ENCODE assay signal across 19 cellular contexts in the genomic region with DNA sequence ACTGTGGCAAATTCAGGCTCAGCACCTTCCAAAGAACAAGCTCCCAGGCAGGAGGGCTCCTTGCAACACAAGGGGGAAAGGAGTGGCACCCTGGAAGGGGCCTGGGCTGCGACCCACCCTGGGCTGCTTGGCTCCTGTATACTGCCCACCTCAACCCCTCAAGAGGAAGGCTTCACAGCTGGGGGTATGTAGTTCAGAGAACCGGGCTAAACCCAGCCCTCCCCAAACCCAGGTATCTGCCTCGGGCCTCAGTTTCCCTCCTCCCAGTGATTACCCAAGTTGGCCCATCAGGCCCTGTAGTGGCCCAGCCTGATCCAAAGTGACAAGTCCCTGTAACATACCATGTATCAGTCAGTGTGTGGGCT. TPM values are rescaled to one million over a fixed set of nuclear protein-coding genes. Genes with fewer than 3 reads are reported as not detected.
DNase-seq lines count a peak whose midpoint lies in the region; ATAC-seq and TF ChIP-seq lines count a peak whose summit lies in the region.
"Had no signal": no experiment of that assay in that cellular context is flagged by ENCODE, and none has a peak within 500 bp of the region (broad histone marks: within the 10 kb centered on the region; RNA-seq: fewer than 3 reads in every experiment).

No MANE protein-coding gene starts in this region.

- DNase-seq in H7, result peak; percentile 37
- no peak for DNase-seq in left lung
- no peak for DNase-seq in DMS79 treated with DMSO at 0.1 percent for 48 hours (lab: John Stamatoyannopoulos, UW)
- DNase-seq in NCI-H446 treated with DMSO at 0.1 percent for 48 hours (lab: John Stamatoyannopoulos, UW), result no peak
- DNase-seq in NCI-H187 treated with DMSO at 0.1 percent for 48 hours (lab: John Stamatoyannopoulos, UW), result no peak
- DNase-seq: activated CD4-positive, alpha-beta T cell treated with anti-CD3 and anti-CD28 coated beads for 1 hour; activated CD8-positive, alpha-beta memory T cell treated with anti-CD3 and anti-CD28 coated beads, Interleukin-2, amount 10 ng/mL, durations not matched to agents 7 days and 5 days; aorta; GDM1; kidney; NCI-H1930 had no signal

- peaks cover 40% of the 10 kb centered on the region for H3K4me1 Mint-ChIP-seq in brain
- H3K4me1 Mint-ChIP-seq in stimulated activated memory B cell treated with anti-CD40 and anti-IgM and Interleukin-4, amounts not matched to agents 10 μg/mL and 1 μg/mL and 100 μg/mL, for 72 hours, result peaks cover 11% of the 10 kb centered on the region
- H3K4me1 Mint-ChIP-seq: activated CD8-positive, alpha-beta memory T cell treated with anti-CD3 and anti-CD28 coated beads, Interleukin-2, amount 10 ng/mL, durations not matched to agents 7 days and 5 days had no signal

- H3K36me3 Mint-ChIP-seq in brain, result no peaks in the 10 kb centered on the region
- H3K36me3 Mint-ChIP-seq in stimulated activated memory B cell treated with anti-CD40 and anti-IgM and Interleukin-4, amounts not matched to agents 10 μg/mL and 1 μg/mL and 100 μg/mL, for 72 hours, result no peaks in the 10 kb centered on the region
- H3K36me3 Mint-ChIP-seq: activated CD8-positive, alpha-beta memory T cell treated with anti-CD3 and anti-CD28 coated beads, Interleukin-2, amount 10 ng/mL, durations not matched to agents 7 days and 5 days had no signal

- H3K27me3 Mint-ChIP-seq in brain, result peaks cover 17% of the 10 kb centered on the region
- H3K27me3 Mint-ChIP-seq in stimulated activated memory B cell treated with anti-CD40 and anti-IgM and Interleukin-4, amounts not matched to agents 10 μg/mL and 1 μg/mL and 100 μg/mL, for 72 hours, result no peaks in the 10 kb centered on the region

- peak overlapping the region in 3 of 5 experiments; percentile 31 to 90 (median 32) for H3K27ac Mint-ChIP-seq in brain
- no peak overlapping the region for H3K27ac Mint-ChIP-seq in stimulated activated memory B cell treated with anti-CD40 and anti-IgM and Interleukin-4, amounts not matched to agents 10 μg/mL and 1 μg/mL and 100 μg/mL, for 72 hours
- H3K27ac Mint-ChIP-seq: activated CD8-positive, alpha-beta memory T cell treated with anti-CD3 and anti-CD28 coated beads, Interleukin-2, amount 10 ng/mL, durations not matched to agents 7 days and 5 days; stimulated activated naive CD8-positive, alpha-beta T cell treated with anti-CD3 and anti-CD28 coated beads, Interleukin-15, Interleukin-2, amounts not matched to agents 100 ng/mL and 50 ng/mL, for 24 hours; T-helper 2 cell treated with Interferon-gamma antibody and Interleukin-4, amounts not matched to agents 5 μg/mL and 100 μg/mL, for 36 hours had no signal

- peak overlapping the region; percentile 26 to 62 for H3K27ac ChIP-seq in left lung
- H3K27ac ChIP-seq: prostate gland, SJSA1 had no signal

- H3K9me3 ChIP-seq in left lung (no peaks in the 10 kb centered on the region), skeletal muscle satellite cell (replicated peaks; ENCODE audit: low read length) (no peaks in the 10 kb centered on the region)
- H3K9me3 ChIP-seq: prostate gland, SJSA1 had no signal

- intact Hi-C loops in left lung (cut with DNase I), result no loop called here

- no peak for ATAC-seq in left lung
- ATAC-seq in stimulated activated memory B cell treated with anti-CD40 and anti-IgM and Interleukin-4, amounts not matched to agents 10 μg/mL and 1 μg/mL and 100 μg/mL, for 72 hours, result no peak
- ATAC-seq: activated CD8-positive, alpha-beta memory T cell treated with anti-CD3 and anti-CD28 coated beads, Interleukin-2, amount 10 ng/mL, durations not matched to agents 7 days and 5 days had no signal

- H3K36me3 ChIP-seq in H7 (replicated peaks; ENCODE audit: control insufficient read depth, insufficient read depth, low read length) (peaks cover 29% of the 10 kb centered on the region), left lung (peaks cover 0 to 9% of the 10 kb centered on the region in 2 donors), skeletal muscle satellite cell (ENCODE audit: insufficient read depth, low read length) (peaks cover 9% of the 10 kb centered on the region)
- H3K36me3 ChIP-seq: prostate gland had no signal

- H3K4me3 Mint-ChIP-seq in brain, result no peak overlapping the region
- no peak overlapping the region for H3K4me3 Mint-ChIP-seq in stimulated activated memory B cell treated with anti-CD40 and anti-IgM and Interleukin-4, amounts not matched to agents 10 μg/mL and 1 μg/mL and 100 μg/mL, for 72 hours
- H3K4me3 Mint-ChIP-seq: activated CD8-positive, alpha-beta memory T cell treated with anti-CD3 and anti-CD28 coated beads, Interleukin-2, amount 10 ng/mL, durations not matched to agents 7 days and 5 days; stimulated activated naive CD8-positive, alpha-beta T cell treated with anti-CD3 and anti-CD28 coated beads, Interleukin-15, Interleukin-2, amounts not matched to agents 100 ng/mL and 50 ng/mL, for 24 hours; T-helper 2 cell treated with Interferon-gamma antibody and Interleukin-4, amounts not matched to agents 5 μg/mL and 100 μg/mL, for 36 hours had no signal

- H3K4me2 ChIP-seq in skeletal muscle satellite cell (ENCODE audit: low read length), result peak overlapping the region; percentile 35

- H3K9ac ChIP-seq in skeletal muscle satellite cell (ENCODE audit: low read depth, low read length), result no peak overlapping the region

- H3K9me3 Mint-ChIP-seq in brain, result no peaks in the 10 kb centered on the region
- no peaks in the 10 kb centered on the region for H3K9me3 Mint-ChIP-seq in stimulated activated memory B cell treated with anti-CD40 and anti-IgM and Interleukin-4, amounts not matched to agents 10 μg/mL and 1 μg/mL and 100 μg/mL, for 72 hours
- H3K9me3 Mint-ChIP-seq: stimulated activated naive CD8-positive, alpha-beta T cell treated with anti-CD3 and anti-CD28 coated beads, Interleukin-15, Interleukin-2, amounts not matched to agents 100 ng/mL and 50 ng/mL, for 24 hours; T-helper 2 cell treated with Interferon-gamma antibody and Interleukin-4, amounts not matched to agents 5 μg/mL and 100 μg/mL, for 36 hours had no signal

- H3K4me3 ChIP-seq in H7 (ENCODE audit: insufficient read depth, low read depth, low read length) (no peak overlapping the region), left lung (no peak overlapping the region), skeletal muscle satellite cell (ENCODE audit: low read length) (no peak overlapping the region)
- H3K4me3 ChIP-seq: prostate gland, SJSA1 had no signal

- H3K27me3 ChIP-seq in H7 (ENCODE audit: control insufficient read depth, insufficient read depth, low read length) (no peaks in the 10 kb centered on the region), left lung (no peaks in the 10 kb centered on the region), skeletal muscle satellite cell (ENCODE audit: control insufficient read depth, insufficient read depth, low read length) (no peaks in the 10 kb centered on the region)
- H3K27me3 ChIP-seq: SJSA1 had no signal

- TF ChIP-seq CTCF in brain (conservative IDR thresholded peaks at IDR 0.05) (no peak), left lung (IDR thresholded peaks at IDR 0.05) (no peak)

- H3K4me1 ChIP-seq in left lung (peaks cover 24 to 42% of the 10 kb centered on the region in 2 donors), skeletal muscle satellite cell (ENCODE audit: control insufficient read depth, insufficient read depth, low read length) (peaks cover 43% of the 10 kb centered on the region)

RNA-seq across cellular contexts. Expression of a gene that starts 7.5 kb away (rescaled TPM):
- total RNA-seq in H7 (2014; rRNA removed; shearing (Covaris generic)), result 128 and 154 TPM in 2 replicates
- polyA plus RNA-seq in brain (ENCODE audit: insufficient read depth, low read depth, low replicate concordance), result 4.3 TPM
- 10 to 100 TPM; 22.9 to 27.3 TPM for total RNA-seq in left lung
- total RNA-seq in skeletal muscle satellite cell (2012; rRNA removed), result 2.0 and 3.3 TPM in 2 replicates
- total RNA-seq: activated CD8-positive, alpha-beta memory T cell treated with anti-CD3 and anti-CD28 coated beads, Interleukin-2, amount 10 ng/mL, durations not matched to agents 7 days and 5 days had no signal

RNA-seq across cellular contexts. Expression of a gene that starts 11.7 kb away (rescaled TPM):
- 28.9 and 30.5 TPM in 2 replicates for total RNA-seq in H7 (2014; rRNA removed; shearing (Covaris generic))
- 43.3 TPM for polyA plus RNA-seq in brain (ENCODE audit: insufficient read depth, low read depth, low replicate concordance)
- total RNA-seq in left lung, result 10 to 100 TPM; 23.4 to 27.7 TPM
- total RNA-seq in skeletal muscle satellite cell (2012; rRNA removed), result 46.6 and 89.8 TPM in 2 replicates

RNA-seq across cellular contexts. Expression of a gene that starts 44.9 kb away (rescaled TPM):
- 14.4 and 14.6 TPM in 2 replicates for total RNA-seq in H7 (2014; rRNA removed; shearing (Covaris generic))
- 17.2 TPM for polyA plus RNA-seq in brain (ENCODE audit: insufficient read depth, low read depth, low replicate concordance)
- total RNA-seq in left lung, result 10 to 100 TPM in 1 of 2 donors, 1 to 10 TPM in 1; 8.6 to 12.1 TPM
- not detected in 2 replicates for total RNA-seq in skeletal muscle satellite cell (2012; rRNA removed)
- total RNA-seq: activated CD8-positive, alpha-beta memory T cell treated with anti-CD3 and anti-CD28 coated beads, Interleukin-2, amount 10 ng/mL, durations not matched to agents 7 days and 5 days; aorta; H4; SJSA1 had no signal
